In the genomic region with DNA sequence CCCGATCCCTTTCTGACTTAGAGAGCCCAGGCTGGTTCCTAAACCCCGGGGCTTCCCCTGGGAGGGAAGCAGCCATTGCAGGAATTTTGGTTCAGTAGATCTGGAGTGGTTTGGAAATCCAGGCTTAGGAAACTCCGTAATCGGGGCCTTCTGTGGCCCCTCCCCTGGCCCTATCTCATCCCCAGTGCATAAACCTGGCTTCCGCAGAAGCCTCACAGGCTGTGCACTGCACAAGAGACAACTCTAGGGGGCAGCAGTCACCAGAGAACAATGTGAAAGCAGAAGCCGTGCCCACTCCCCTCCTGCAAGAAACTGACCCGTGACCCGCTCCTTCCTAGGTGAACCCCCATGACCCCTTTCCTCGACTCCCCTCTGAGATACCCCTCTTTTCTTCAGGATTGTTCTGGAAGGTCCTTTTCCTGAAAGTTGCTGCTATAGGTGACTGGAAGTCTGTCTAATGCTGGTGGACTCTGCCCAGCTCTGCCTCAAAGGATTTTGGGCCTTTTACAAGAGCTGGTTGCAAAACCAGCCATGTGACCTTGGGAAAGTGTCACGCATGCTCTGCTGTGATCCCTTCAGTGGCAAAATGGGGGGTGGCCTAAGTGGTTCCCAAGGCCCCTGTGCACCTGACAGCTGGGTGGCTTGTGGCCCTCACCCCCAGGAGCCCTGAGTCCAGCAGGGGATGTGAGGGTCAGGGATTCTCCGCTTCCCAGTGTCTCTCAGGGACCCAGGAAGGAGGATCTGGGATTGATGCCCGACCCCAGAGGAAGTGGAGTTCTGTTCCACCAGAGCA, we compare ENCODE assay signal across 9 cellular contexts. TPM values are rescaled to one million over a fixed set of nuclear protein-coding genes. Genes with fewer than 3 reads are reported as not detected.
DNase-seq lines count a peak whose midpoint lies in the region; ATAC-seq and TF ChIP-seq lines count a peak whose summit lies in the region.
"Had no signal": no experiment of that assay in that cellular context is flagged by ENCODE, and none has a peak within 500 bp of the region (broad histone marks: within the 10 kb centered on the region; RNA-seq: fewer than 3 reads in every experiment).

No MANE protein-coding gene starts in this region.

- DNase-seq in GM12865 (ENCODE audit: low read depth) = peak; percentile 41
- DNase-seq in NCI-H526 treated with DMSO at 0.1 percent for 48 hours (lab: John Stamatoyannopoulos, UW) = peak; percentile 18
- DNase-seq in activated effector memory CD4-positive, alpha-beta T cell treated with anti-CD3 and anti-CD28 coated beads, Interleukin-2, amount 50 U/mL, for 16 hours = peak; percentile 73
- peak; percentile 36 for DNase-seq in germinal center (ENCODE audit: low spot score)
- no peak for DNase-seq in omental fat pad (ENCODE audit: low spot score)
- DNase-seq in occipital lobe (lab: John Stamatoyannopoulos, UW) = no peak
- no peak for DNase-seq in 8988T

- ATAC-seq in omental fat pad (ENCODE audit: low FRiP score) (peak; percentile 78), HG03469 (IDR thresholded peaks at IDR 0.05; ENCODE audit: unreplicated experiment) (no peak)

- TF ChIP-seq CTCF in GM12865 (IDR thresholded peaks at IDR 0.05; ENCODE audit: insufficient read depth, low read depth, low read length, missing control alignments) = peak; percentile 65
- TF ChIP-seq CTCF in omental fat pad (IDR thresholded peaks at IDR 0.05) = peak in 1 of 3 donors; percentile 33

- H3K4me3 ChIP-seq in GM12865 (ENCODE audit: low read depth, low read length) = no peak overlapping the region

RNA-seq across cellular contexts. Expression of a gene that starts 14.4 kb away (rescaled TPM):
- total RNA-seq in omental fat pad = under 1 TPM in 2 of 4 donors, not detected in 2; 0.09 to 0.12 TPM
- 0.16 TPM for total RNA-seq in occipital lobe
- total RNA-seq: activated CD8-positive, alpha-beta memory T cell treated with anti-CD3 and anti-CD28 coated beads for 36 hours had no signal

RNA-seq across cellular contexts. Expression of a gene that starts 22.0 kb away (rescaled TPM):
- total RNA-seq in omental fat pad (1 to 10 TPM; 3.8 to 9.8 (median 8.2) TPM), occipital lobe (0.16 TPM)
- total RNA-seq: activated CD8-positive, alpha-beta memory T cell treated with anti-CD3 and anti-CD28 coated beads for 36 hours had no signal

Comparison
In these comparisons a context has a peak if more than half of its experiments do, and no peak if none do; other contexts are left out.
1. DNase-seq: peak in GM12865 (single experiment), NCI-H526 treated with DMSO at 0.1 percent for 48 hours (single experiment), activated effector memory CD4-positive, alpha-beta T cell treated with anti-CD3 and anti-CD28 coated beads, Interleukin-2, amount 50 U/mL, for 16 hours (single experiment) and germinal center (single experiment); none in omental fat pad (single experiment), occipital lobe (single experiment) and 8988T (single experiment).